ENCODE assay signal across 9 cellular contexts in the genomic region with DNA sequence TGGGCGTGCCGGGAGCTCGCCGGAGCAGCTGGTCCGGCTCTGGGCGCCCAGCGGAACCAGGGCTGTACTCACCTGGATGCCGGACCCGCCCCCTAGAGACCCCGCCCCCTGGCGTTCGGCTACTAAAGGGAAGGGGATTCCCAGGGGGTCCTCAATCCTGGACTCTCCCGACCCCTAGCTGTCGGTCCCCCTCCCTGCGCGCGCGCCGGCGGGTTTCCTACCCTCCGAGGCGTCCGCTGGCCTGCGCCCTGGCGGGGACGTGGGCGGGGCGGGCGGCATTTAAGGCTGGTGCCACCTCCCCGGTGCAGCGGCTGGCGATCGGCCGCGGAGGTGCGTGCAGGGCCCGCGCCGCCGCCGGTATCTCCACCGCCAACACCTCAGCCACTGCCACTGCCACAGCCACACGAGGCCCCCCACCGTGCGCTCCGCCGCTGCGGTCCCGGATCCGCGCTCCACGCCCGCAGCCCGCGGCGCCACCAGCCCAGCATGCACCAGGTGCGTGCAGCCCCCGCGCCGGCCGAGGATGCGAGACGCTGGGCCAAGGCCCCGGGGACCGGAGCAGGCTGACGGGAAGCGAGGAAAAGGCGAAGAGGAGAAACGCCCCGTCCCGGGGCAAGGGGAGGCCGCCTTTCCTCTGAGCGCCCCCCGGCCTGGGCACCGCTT. TPM values are rescaled to one million over a fixed set of nuclear protein-coding genes. Genes with fewer than 3 reads are reported as not detected.
DNase-seq lines count a peak whose midpoint lies in the region; ATAC-seq and TF ChIP-seq lines count a peak whose summit lies in the region.
"Had no signal": no experiment of that assay in that cellular context is flagged by ENCODE, and none has a peak within 500 bp of the region (broad histone marks: within the 10 kb centered on the region; RNA-seq: fewer than 3 reads in every experiment).

A gene (plus strand): TSS at position 151 of the 663 bp plus-strand sequence. CDS start 336 bp downstream, at position 487.

- intact Hi-C loops in HCT116 (cut with micrococcal nuclease) = no loop called here

- no peaks in the 10 kb centered on the region for H3K36me3 Mint-ChIP-seq in effector memory CD8-positive, alpha-beta T cell (ENCODE audit: insufficient read depth)
- no peaks in the 10 kb centered on the region for H3K36me3 Mint-ChIP-seq in osteocyte (ENCODE audit: unreplicated experiment)

- no peaks in the 10 kb centered on the region for H3K9me2 ChIP-seq in HCT116 (ENCODE audit: insufficient read depth)

- H3K27ac ChIP-seq in HCT116 (ENCODE audit: low read depth, low read length) = no peak within 1 kb of the TSS

- H3K4me1 Mint-ChIP-seq in effector memory CD8-positive, alpha-beta T cell (ENCODE audit: low read depth in 2 of 2) = peaks cover 26 to 32% of the 10 kb centered on the region in 2 donors
- peaks cover 9% of the 10 kb centered on the region for H3K4me1 Mint-ChIP-seq in osteocyte (ENCODE audit: unreplicated experiment)

- POLR2A ChIA-PET in HCT116 (lab: Charles Lee) = no interaction called here

- H3K9me3 ChIP-seq in HCT116 (ENCODE audit: control insufficient read depth in 1 of 2, insufficient read depth in 1 of 2, low read depth in 1 of 2, low read length in 2 of 2) = no peaks in the 10 kb centered on the region

- H3K27me3 ChIP-seq in HCT116 (ENCODE audit: insufficient read depth, low read length) = no peaks in the 10 kb centered on the region

- RAD21 ChIA-PET in HCT116 (lab: Charles Lee; ENCODE audit: low non-redundant PET in 1 of 2, low total read pairs in 2 of 2, uncharacterized antibody in 2 of 2, unreplicated experiment in 2 of 2) = no interaction called here

- peak within 1 kb of the TSS; percentile 43 to 49 for H3K4me3 Mint-ChIP-seq in effector memory CD8-positive, alpha-beta T cell
- H3K4me3 Mint-ChIP-seq in osteocyte (ENCODE audit: unreplicated experiment) = peak within 1 kb of the TSS; percentile 15

- H2AFZ ChIP-seq in HCT116 (ENCODE audit: low read depth, low read length, poor library complexity, severe bottlenecking) = peak within 1 kb of the TSS; percentile 96

- no peak for TF ChIP-seq POLR2A in HCT116 (IDR thresholded peaks at IDR 0.05; ENCODE audit: borderline replicate concordance, extremely low read depth, insufficient read depth, insufficient read length)

- no peak within 1 kb of the TSS for H3K9ac ChIP-seq in HCT116 (ENCODE audit: low read length)

- no peak for TF ChIP-seq RAD21 in HCT116 (IDR thresholded peaks at IDR 0.05; ENCODE audit: low read depth)

- H3K36me3 ChIP-seq in HCT116 (ENCODE audit: control insufficient read depth in 1 of 2, insufficient read depth in 2 of 2, low read length in 2 of 2) = no peaks in the 10 kb centered on the region

- CTCF ChIA-PET in HCT116 (lab: Charles Lee) = interaction anchor here (0.7 to 1.0 kb wide), 4 partner anchors 12 to 315 kb away, joined by 3 to 8 read pairs (median 3); no protein-coding TSS in a partner anchor

- H3K4me2 ChIP-seq in HCT116 (ENCODE audit: low read length) = peak within 1 kb of the TSS; percentile 73

- no TSS peak for BruUV-seq in HCT116 (replicated peaks; lab: Mats Ljungman, UMichigan)

- no peaks in the 10 kb centered on the region for H4K20me1 ChIP-seq in HCT116 (ENCODE audit: insufficient read depth)

- H3K79me2 ChIP-seq in HCT116 (ENCODE audit: insufficient read depth, low read length) = no peaks in the 10 kb centered on the region

- peaks cover 16 to 26% of the 10 kb centered on the region in 2 experiments for H3K4me1 ChIP-seq in HCT116 (ENCODE audit: control insufficient read depth in 1 of 2, insufficient read depth in 2 of 2, low read length in 2 of 2)

- ATAC-seq in HCT116 = peak; percentile 81
- ATAC-seq in effector memory CD8-positive, alpha-beta T cell (replicated peaks) = peak; percentile 45
- ATAC-seq in HG02840 (IDR thresholded peaks at IDR 0.05; ENCODE audit: low FRiP score, unreplicated experiment) = no peak
- no peak for ATAC-seq in GM18873 (IDR thresholded peaks at IDR 0.05; ENCODE audit: low FRiP score, unreplicated experiment)

- no peaks in the 10 kb centered on the region for H3K9me3 Mint-ChIP-seq in effector memory CD8-positive, alpha-beta T cell
- no peaks in the 10 kb centered on the region for H3K9me3 Mint-ChIP-seq in osteocyte (ENCODE audit: unreplicated experiment)

- peak within 1 kb of the TSS; percentile 37 to 54 for H3K4me3 ChIP-seq in HCT116 (replicated peaks in 1 of 2; ENCODE audit: low read depth in 1 of 2, low read length in 2 of 2)

- DNase-seq in HCT116 (ENCODE audit: low read depth, low spot score) (no peak), osteocyte (ENCODE audit: extremely low spot score, unreplicated experiment) (no peak), AG08396 (ENCODE audit: low spot score) (no peak), cortex of kidney (lab: John Stamatoyannopoulos, UW) (no peak)
- peak; percentile 23 to 29 for DNase-seq in activated CD4-positive, alpha-beta T cell treated with anti-CD3 and anti-CD28 coated beads for 4 hours
- DNase-seq in effector memory CD8-positive, alpha-beta T cell = peak; percentile 24 to 37 (median 32)

- peaks cover 41 to 57% of the 10 kb centered on the region in 2 donors for H3K27me3 Mint-ChIP-seq in effector memory CD8-positive, alpha-beta T cell
- H3K27me3 Mint-ChIP-seq in osteocyte (ENCODE audit: unreplicated experiment) = peaks cover 49% of the 10 kb centered on the region

- H3K27ac Mint-ChIP-seq in effector memory CD8-positive, alpha-beta T cell = no peak within 1 kb of the TSS
- no peak within 1 kb of the TSS for H3K27ac Mint-ChIP-seq in osteocyte (ENCODE audit: unreplicated experiment)

- TF ChIP-seq CTCF in HCT116 (IDR thresholded peaks at IDR 0.05 in 2 of 3, conservative IDR thresholded peaks at IDR 0.05 in 1 of 3; ENCODE audit: borderline replicate concordance in 1 of 3, insufficient read depth in 1 of 3, low read depth in 2 of 3, low read length in 2 of 3) (0 out of 6 replicates have a peak, but pooled peaks of 1 of the 3 experiments have one; percentile 15), osteocyte (IDR thresholded peaks at IDR 0.05) (no peak)

TF ChIP-seq in HCT116, 20 proteins besides CTCF, POLR2A, EP300 and RAD21:
- TF ChIP-seq EZH2phosphoT487 (IDR thresholded peaks at IDR 0.05; ENCODE audit: borderline replicate concordance) (no peak), EZH2 (IDR thresholded peaks at IDR 0.05) (no peak), ZFX (IDR thresholded peaks at IDR 0.05) (0 out of 2 replicates have a peak, but pooled peaks have one; percentile 23), POLR2AphosphoS5 (IDR thresholded peaks at IDR 0.05; ENCODE audit: low read depth, low read length) (no peak), EGR1 (IDR thresholded peaks at IDR 0.05; ENCODE audit: low read depth) (peak; percentile 58), ELF1 (IDR thresholded peaks at IDR 0.05; ENCODE audit: borderline replicate concordance, low read depth) (no peak), JUND (IDR thresholded peaks at IDR 0.05) (no peak), SIN3A (IDR thresholded peaks at IDR 0.05; ENCODE audit: low read depth) (no peak), TCF7L2 (IDR thresholded peaks at IDR 0.05; ENCODE audit: borderline replicate concordance, extremely low read depth, insufficient read depth, insufficient read length) (no peak)

RNA-seq across cellular contexts. Expression of the gene that starts here (rescaled TPM):
- total RNA-seq in HCT116 (2021; ENCODE audit: unreplicated experiment) (0.30 TPM), osteocyte (not detected in 2 replicates)
- polyA plus RNA-seq in HCT116 (2012) = 0.10 and 0.16 TPM in 2 replicates
- total RNA-seq: M059J had no signal

Comparison
In these comparisons a context has a peak if more than half of its experiments do, and no peak if none do; other contexts are left out.
1. Peak in ATAC-seq, H3K4me3 ChIP-seq and H3K4me2 ChIP-seq in HCT116; RNA of the gene not detected or under 1 TPM.
2. DNase-seq: peak in activated CD4-positive, alpha-beta T cell treated with anti-CD3 and anti-CD28 coated beads for 4 hours (2 of 2) and effector memory CD8-positive, alpha-beta T cell (3 of 3); none in HCT116 (single experiment), osteocyte (single experiment), AG08396 (single experiment) and cortex of kidney (single experiment).